Comparison of ENCODE assay signal across 7 cellular contexts in the genomic region with DNA sequence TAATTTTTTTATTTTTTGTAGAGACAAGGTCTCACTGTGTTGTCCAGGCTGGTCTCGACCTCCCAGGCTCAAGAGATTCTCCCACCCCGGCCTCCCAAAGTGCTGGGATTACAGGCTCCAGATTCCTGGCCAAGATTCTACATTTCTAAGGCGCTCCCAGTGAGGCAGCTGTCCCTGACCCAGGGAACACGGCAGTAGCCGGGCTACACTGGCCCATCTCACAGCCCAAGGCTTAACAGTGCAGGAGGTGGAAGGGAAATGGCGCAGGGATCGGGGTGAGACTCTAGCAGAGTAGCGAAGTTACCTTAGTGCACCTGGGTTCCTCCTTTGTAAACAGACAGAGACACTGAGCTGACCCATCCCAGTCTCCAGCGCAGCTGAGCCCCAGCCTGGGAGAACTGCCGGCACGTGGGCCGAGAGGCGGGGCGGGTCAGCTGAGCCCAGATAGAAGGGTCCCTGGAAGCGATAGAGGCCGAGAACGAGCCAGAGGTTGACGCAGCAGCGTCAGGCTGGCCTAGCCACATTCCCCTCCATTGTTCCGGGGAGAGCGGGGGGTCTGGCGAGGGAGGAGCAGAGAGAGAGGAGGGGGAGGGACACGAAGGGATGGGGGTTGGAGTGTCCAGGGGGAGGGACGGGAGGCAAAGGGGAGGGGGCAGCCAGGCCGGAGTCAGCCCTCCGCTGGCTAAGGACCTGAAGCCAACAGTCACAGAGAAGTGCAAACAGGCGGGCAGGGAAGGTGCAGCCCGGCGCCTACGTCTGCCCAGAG. TPM values are rescaled to one million over a fixed set of nuclear protein-coding genes. Genes with fewer than 3 reads are reported as not detected.
DNase-seq lines count a peak whose midpoint lies in the region; TF ChIP-seq lines count a peak whose summit lies in the region.

No MANE protein-coding gene starts in this region.

- H3K27me3 ChIP-seq in KMS-11 (ENCODE audit: insufficient read depth, low read depth) (no peaks in the 10 kb centered on the region), ascending aorta (no peaks in the 10 kb centered on the region), iPS-20b (ENCODE audit: insufficient read depth, low read length) (no peaks in the 10 kb centered on the region), smooth muscle cell (ENCODE audit: low read depth) (no peaks in the 10 kb centered on the region)

- H3K4me2 ChIP-seq in KMS-11 (peak overlapping the region; percentile 93), smooth muscle cell (peak overlapping the region; percentile 95)

- DNase-seq in ascending aorta (ENCODE audit: low spot score in 2 of 2) (no peak), smooth muscle cell (lab: John Stamatoyannopoulos, UW; ENCODE audit: unreplicated experiment) (no peak), SW 1271 (lab: John Stamatoyannopoulos, UW) (no peak), posterior vena cava (ENCODE audit: low spot score) (no peak)
- no peak for DNase-seq in stimulated activated CD4-positive, alpha-beta T cell treated with anti-CD3 and anti-CD28 coated beads, Interleukin-2, amount 100 ng/mL, for 48 hours

- no peak overlapping the region for H2AFZ ChIP-seq in KMS-11 (ENCODE audit: low read depth)
- no peak overlapping the region for H2AFZ ChIP-seq in smooth muscle cell (ENCODE audit: low read depth)

- H3K4me1 ChIP-seq in KMS-11 (ENCODE audit: low read depth, poor library complexity, severe bottlenecking): peaks cover 27% of the 10 kb centered on the region
- peaks cover 11 to 53% of the 10 kb centered on the region in 2 donors for H3K4me1 ChIP-seq in ascending aorta
- H3K4me1 ChIP-seq in iPS-20b (ENCODE audit: insufficient read depth, low read length): peaks cover 35% of the 10 kb centered on the region
- H3K4me1 ChIP-seq in smooth muscle cell (ENCODE audit: low read depth): peaks cover 22% of the 10 kb centered on the region

- H3K9ac ChIP-seq in KMS-11: no peak overlapping the region
- H3K9ac ChIP-seq in iPS-20b (ENCODE audit: low read depth, low read length): peak overlapping the region; percentile 92; the same call in 1 of the 2 replicates
- no peak overlapping the region for H3K9ac ChIP-seq in smooth muscle cell (ENCODE audit: low read depth)

- peaks cover 7% of the 10 kb centered on the region for H3F3A ChIP-seq in smooth muscle cell (ENCODE audit: low read depth)

- H3K27ac ChIP-seq in KMS-11: no peak overlapping the region
- H3K27ac ChIP-seq in ascending aorta: peak overlapping the region; percentile 63 to 91
- H3K27ac ChIP-seq in iPS-20b (ENCODE audit: low read length): peak overlapping the region; percentile 10
- H3K27ac ChIP-seq in smooth muscle cell (ENCODE audit: low read depth): no peak overlapping the region

- 18% methylated on average over 24 of the region's 30 CpGs for WGBS in smooth muscle cell (ENCODE audit: low lambda C conversion rate)

- H3K4me3 ChIP-seq in KMS-11 (IDR thresholded peaks at IDR 0.05; ENCODE audit: insufficient read depth, low read depth, low read length) (no peak overlapping the region), ascending aorta (peak overlapping the region; percentile 80 to 92), iPS-20b (ENCODE audit: low read length) (peak overlapping the region; percentile 83), smooth muscle cell (peak overlapping the region; percentile 96)

- intact Hi-C loops in ascending aorta (cut with DNase I) (loop anchor here (5.0 kb wide), 1 partner anchor 244 kb away; a partner anchor contains a TSS), posterior vena cava (cut with DNase I) (loop anchor here in 1 of 2 donors (10.0 kb wide), 1 partner anchor 62 kb away; no protein-coding TSS in a partner anchor)

- H3K9me3 ChIP-seq in ascending aorta (no peaks in the 10 kb centered on the region), iPS-20b (ENCODE audit: insufficient read depth, low read depth, low read length) (no peaks in the 10 kb centered on the region), smooth muscle cell (replicated peaks; ENCODE audit: low read depth) (no peaks in the 10 kb centered on the region)

- H3K79me2 ChIP-seq in KMS-11 (ENCODE audit: insufficient read depth, low read depth) (peaks cover 67% of the 10 kb centered on the region), smooth muscle cell (ENCODE audit: low read depth) (peaks cover 57% of the 10 kb centered on the region)

- H3K36me3 ChIP-seq in KMS-11 (ENCODE audit: insufficient read depth) (no peaks in the 10 kb centered on the region), ascending aorta (no peaks in the 10 kb centered on the region), iPS-20b (ENCODE audit: insufficient read depth, low read depth, low read length) (peaks cover 28% of the 10 kb centered on the region), smooth muscle cell (ENCODE audit: low read depth) (no peaks in the 10 kb centered on the region)

- H4K20me1 ChIP-seq in KMS-11 (ENCODE audit: insufficient read depth) (peaks cover 6% of the 10 kb centered on the region; the same call in 1 of the 2 replicates), smooth muscle cell (ENCODE audit: low read depth) (peaks cover 62% of the 10 kb centered on the region)

- TF ChIP-seq CTCF in KMS-11 (conservative IDR thresholded peaks at IDR 0.05; ENCODE audit: low read depth, low read length) (no peak), ascending aorta (IDR thresholded peaks at IDR 0.05) (no peak), smooth muscle cell (IDR thresholded peaks at IDR 0.05; ENCODE audit: borderline replicate concordance, insufficient read depth, poor library complexity, severe bottlenecking) (no peak)

RNA-seq across cellular contexts. Expression of a gene that starts 2.5 kb away (rescaled TPM):
- total RNA-seq in ascending aorta (151 TPM), smooth muscle cell (62.6 and 74.1 TPM in 2 replicates), posterior vena cava (10 to 100 TPM; 39.8 to 44.0 TPM)
- 94.0 and 118 TPM in 2 replicates for polyA plus RNA-seq in smooth muscle cell

RNA-seq across cellular contexts. Expression of a gene that starts 15.8 kb away (rescaled TPM):
- total RNA-seq in ascending aorta (not detected), smooth muscle cell (not detected in 2 replicates), posterior vena cava (not detected)
- 0.37 TPM in 1 of 2 replicates, not detected in the other for polyA plus RNA-seq in smooth muscle cell

Comparison
In these comparisons a context has a peak if more than half of its experiments do, and no peak if none do; other contexts are left out.
1. H3K27ac ChIP-seq: peak in ascending aorta (2 of 2) and iPS-20b (single experiment); none in KMS-11 (single experiment) and smooth muscle cell (single experiment).